ENCODE assay signal across 18 cellular contexts in the genomic region with DNA sequence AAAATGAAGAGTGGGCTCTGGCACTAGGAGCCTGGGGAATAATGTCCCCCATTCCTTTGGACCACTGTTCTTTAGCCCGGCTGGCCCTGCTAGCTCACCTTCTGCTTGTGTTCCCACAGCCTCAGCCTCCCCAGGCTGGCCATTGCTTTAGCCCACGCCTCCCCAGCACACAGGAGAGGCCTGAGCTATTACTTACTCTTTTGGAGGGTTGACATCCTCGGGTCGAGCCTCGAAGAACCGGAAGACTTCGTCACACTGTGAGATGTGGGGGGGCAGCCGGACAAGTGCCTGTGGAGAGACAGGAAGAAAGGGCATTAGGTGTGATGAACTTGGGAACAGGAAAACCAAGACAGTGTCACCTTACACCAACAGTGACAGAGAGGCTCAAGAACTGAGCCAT.
DNase-seq lines count a peak whose midpoint lies in the region; ATAC-seq, FAIRE-seq and TF ChIP-seq lines count a peak whose summit lies in the region.
"Had no signal": no experiment of that assay in that cellular context is flagged by ENCODE, and none has a peak within 500 bp of the region (broad histone marks: within the 10 kb centered on the region; RNA-seq: fewer than 3 reads in every experiment).

No MANE protein-coding gene starts in this region.

- no peak overlapping the region for H3K27ac Mint-ChIP-seq in chondrocyte (ENCODE audit: unreplicated experiment)
- peak overlapping the region; percentile 5 for H3K27ac Mint-ChIP-seq in type B pancreatic cell

- CTCF ChIA-PET in IMR-90 (lab: Yijun Ruan, JAX) = no interaction called here
- CTCF ChIA-PET in RWPE1 (lab: Yijun Ruan, JAX) = interaction anchor here (0.6 kb wide), 1 partner anchor 170 kb away, joined by 3 read pairs; no protein-coding TSS in a partner anchor

- no peak overlapping the region for H3K4me3 ChIP-seq in IMR-90 (ENCODE audit: insufficient read depth, low read depth, low read length)
- H3K4me3 ChIP-seq: GM23248 had no signal

- H3K23ac ChIP-seq in IMR-90 (ENCODE audit: low read depth, low read length) = no peak overlapping the region

- DNase-seq in IMR-90 (no peak), RWPE1 (ENCODE audit: low spot score) (no peak), chondrocyte (ENCODE audit: low spot score) (peak; percentile 58), type B pancreatic cell (ENCODE audit: extremely low spot score, unreplicated experiment) (no peak), frontal cortex (ENCODE audit: low spot score in 2 of 2) (no peak)
- DNase-seq: C1 segment of cervical spinal cord; Calu3; CD4-positive, alpha-beta memory T cell; COR-L47; DMS53; DMS79 treated with DMSO at 0.1 percent for 48 hours; GF-D8; GM23248; H7; HCEC 1CT had no signal

- H3K27me3 ChIP-seq in IMR-90 (ENCODE audit: control insufficient read depth, insufficient read depth, low read length) = no peaks in the 10 kb centered on the region

- no peak overlapping the region for H2BK5ac ChIP-seq in IMR-90 (ENCODE audit: low read depth, low read length, poor library complexity, severe bottlenecking)

- H4K20me1 ChIP-seq in IMR-90 (ENCODE audit: insufficient read depth, low read length) = no peaks in the 10 kb centered on the region

- H4K5ac ChIP-seq in IMR-90 (ENCODE audit: low read depth, low read length) = no peak overlapping the region

- no peak overlapping the region for H3K4ac ChIP-seq in IMR-90 (ENCODE audit: low read depth, low read length)

- H3K4me1 Mint-ChIP-seq in chondrocyte (ENCODE audit: low read depth) = peaks cover 6% of the 10 kb centered on the region
- peaks cover 14% of the 10 kb centered on the region for H3K4me1 Mint-ChIP-seq in type B pancreatic cell (ENCODE audit: unreplicated experiment)

- peak overlapping the region; percentile 33 for H2AK9ac ChIP-seq in IMR-90 (replicated peaks; ENCODE audit: low read depth, low read length, poor library complexity)

- no peak for TF ChIP-seq CTCF in IMR-90 (conservative IDR thresholded peaks at IDR 0.05; ENCODE audit: low read depth, low read length)
- TF ChIP-seq CTCF in RWPE1 (conservative IDR thresholded peaks at IDR 0.05; ENCODE audit: low read depth) = no peak
- TF ChIP-seq CTCF in chondrocyte (IDR thresholded peaks at IDR 0.05) = no peak
- no peak for TF ChIP-seq CTCF in type B pancreatic cell (conservative IDR thresholded peaks at IDR 0.05)

- no TSS peak for BruUV-seq in IMR-90 (replicated peaks; lab: Mats Ljungman, UMichigan)

- H2AFZ ChIP-seq in IMR-90 (replicated peaks; ENCODE audit: low read length, poor library complexity) = no peak overlapping the region
- H2AFZ ChIP-seq: GM23248 had no signal

- ATAC-seq in IMR-90 (ENCODE audit: low read depth) (no peak), HG03439 (IDR thresholded peaks at IDR 0.05; ENCODE audit: unreplicated experiment) (no peak)

- TF ChIP-seq RAD21 in IMR-90 (IDR thresholded peaks at IDR 0.05; ENCODE audit: low read length) = no peak

- intact Hi-C loops in IMR-90 (cut with micrococcal nuclease) = no loop called here

- H3K4me2 ChIP-seq in IMR-90 (ENCODE audit: low read depth, low read length) = no peak overlapping the region

- no peaks in the 10 kb centered on the region; a peak in 1 of 4 replicates for H3K79me1 ChIP-seq in IMR-90 (ENCODE audit: low read depth in 1 of 2, low read length in 2 of 2)

- H3K36me3 ChIP-seq in IMR-90 (ENCODE audit: control insufficient read depth, insufficient read depth, low read length) = peaks cover 7% of the 10 kb centered on the region; the same call in 1 of the 2 replicates

- no peak overlapping the region for H4K91ac ChIP-seq in IMR-90 (ENCODE audit: insufficient read depth, low read depth, low read length)

- H2AK5ac ChIP-seq in IMR-90 (ENCODE audit: low read depth, low read length) = no peak overlapping the region

- POLR2A ChIA-PET in IMR-90 (lab: Charles Lee; ENCODE audit: unreplicated experiment) (no interaction called here), RWPE1 (lab: Yijun Ruan, JAX; ENCODE audit: low non-redundant PET) (no interaction called here)

- no peak overlapping the region for H3K18ac ChIP-seq in IMR-90 (ENCODE audit: low read depth, low read length)

- no peak overlapping the region for H3K14ac ChIP-seq in IMR-90 (replicated peaks; ENCODE audit: low read depth, low read length)

- dilution Hi-C loops in IMR-90 (cut with HindIII; ENCODE audit: low sequenced_read_pairs, unreplicated experiment) = loop anchor here (25.0 kb wide), 1 partner anchor 138 kb away; a partner anchor contains a TSS

- FAIRE-seq in frontal cortex (lab: Jason Lieb, UNC) = no peak
- FAIRE-seq: GM12891, H1 had no signal

- peaks cover 5% of the 10 kb centered on the region for H3K27me3 Mint-ChIP-seq in chondrocyte (ENCODE audit: low read depth)
- H3K27me3 Mint-ChIP-seq in type B pancreatic cell = no peaks in the 10 kb centered on the region
- H3K27me3 Mint-ChIP-seq: CD4-positive, alpha-beta memory T cell had no signal

- no peak overlapping the region for H2BK20ac ChIP-seq in IMR-90 (ENCODE audit: low read depth, low read length)

- H3K9me3 ChIP-seq in IMR-90 (ENCODE audit: control insufficient read depth, insufficient read depth, low read length) = no peaks in the 10 kb centered on the region

- no peak for TF ChIP-seq POLR2A in IMR-90 (IDR thresholded peaks at IDR 0.05; ENCODE audit: low read depth, low read length)

- H3K27ac ChIP-seq in IMR-90 (ENCODE audit: insufficient read depth, low read length) = no peak overlapping the region
- H3K27ac ChIP-seq in RWPE1 = 0 out of 2 replicates have a peak overlapping the region, but pooled peaks have one; percentile 7
- H3K27ac ChIP-seq: GM23248 had no signal

- no peak overlapping the region for H2BK15ac ChIP-seq in IMR-90 (ENCODE audit: low read depth, low read length)

- H3K9me3 Mint-ChIP-seq in chondrocyte (ENCODE audit: low read depth) (no peaks in the 10 kb centered on the region), type B pancreatic cell (no peaks in the 10 kb centered on the region)
- H3K9me3 Mint-ChIP-seq: CD4-positive, alpha-beta memory T cell had no signal

- WGBS in IMR-90 (ENCODE audit: extremely low coverage in 2 of 2, insufficient read length in 1 of 2), 2 experiments = no CpG with 5 or more reads among the region's 8 CpGs

- in situ Hi-C loops in IMR-90 (cut with MboI; ENCODE audit: low sequenced_read_pairs) = loop anchor here (25.0 kb wide), 2 partner anchors 288 to 488 kb away; no protein-coding TSS in a partner anchor

- no peak overlapping the region for H2BK120ac ChIP-seq in IMR-90 (ENCODE audit: low read depth, low read length)

- no peak overlapping the region for H3K9ac ChIP-seq in IMR-90 (ENCODE audit: low read depth, low read length)
- H3K9ac ChIP-seq: GM23248 had no signal

- H3K36me3 Mint-ChIP-seq in chondrocyte (ENCODE audit: low read depth) (peaks cover 1% of the 10 kb centered on the region), type B pancreatic cell (peaks cover 13% of the 10 kb centered on the region)
- H3K36me3 Mint-ChIP-seq: CD4-positive, alpha-beta memory T cell had no signal

- no peak overlapping the region for H3K4me3 Mint-ChIP-seq in chondrocyte (ENCODE audit: unreplicated experiment)
- H3K4me3 Mint-ChIP-seq in type B pancreatic cell = no peak overlapping the region
- H3K4me3 Mint-ChIP-seq: CD4-positive, alpha-beta memory T cell had no signal

- peaks cover 14% of the 10 kb centered on the region for H3K4me1 ChIP-seq in IMR-90 (ENCODE audit: control insufficient read depth, insufficient read depth, low read length)

- no peak overlapping the region for H4K8ac ChIP-seq in IMR-90 (ENCODE audit: low read depth in 2 of 2, low read length in 2 of 2)

- 0 out of 2 replicates have a peak, but pooled peaks cover 9% of the 10 kb centered on the region for H3K9me1 ChIP-seq in IMR-90 (ENCODE audit: insufficient read depth, low read length)

- no peak overlapping the region for H3K56ac ChIP-seq in IMR-90 (ENCODE audit: extremely low read depth, insufficient read depth, low read length)

TF ChIP-seq in IMR-90, 13 proteins besides CTCF, POLR2A, EP300 and RAD21:
- TF ChIP-seq, protein P1, sequence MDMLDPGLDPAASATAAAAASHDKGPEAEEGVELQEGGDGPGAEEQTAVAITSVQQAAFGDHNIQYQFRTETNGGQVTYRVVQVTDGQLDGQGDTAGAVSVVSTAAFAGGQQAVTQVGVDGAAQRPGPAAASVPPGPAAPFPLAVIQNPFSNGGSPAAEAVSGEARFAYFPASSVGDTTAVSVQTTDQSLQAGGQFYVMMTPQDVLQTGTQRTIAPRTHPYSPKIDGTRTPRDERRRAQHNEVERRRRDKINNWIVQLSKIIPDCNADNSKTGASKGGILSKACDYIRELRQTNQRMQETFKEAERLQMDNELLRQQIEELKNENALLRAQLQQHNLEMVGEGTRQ (IDR thresholded peaks at IDR 0.05; ENCODE audit: low read depth, low read length) = no peak
- TF ChIP-seq CHD1 (IDR thresholded peaks at IDR 0.05; ENCODE audit: low read depth, low read length) (no peak), RFX5 (IDR thresholded peaks at IDR 0.05; ENCODE audit: low read depth, low read length) (no peak), RCOR1 (IDR thresholded peaks at IDR 0.05; ENCODE audit: insufficient replicate concordance, low read length) (no peak), MAFK (IDR thresholded peaks at IDR 0.05; ENCODE audit: low read depth, low read length) (no peak), FOS (IDR thresholded peaks at IDR 0.05; ENCODE audit: low read depth, low read length) (no peak), MXI1 (IDR thresholded peaks at IDR 0.05; ENCODE audit: borderline replicate concordance, low read depth, low read length) (no peak), BHLHE40 (IDR thresholded peaks at IDR 0.05; ENCODE audit: low read depth, low read length) (no peak), CEBPB (IDR thresholded peaks at IDR 0.05; ENCODE audit: low read depth, low read length) (no peak), NFE2L2 (IDR thresholded peaks at IDR 0.05; ENCODE audit: low read depth, low read length) (no peak), MAZ (IDR thresholded peaks at IDR 0.05; ENCODE audit: borderline replicate concordance, low read depth, low read length) (no peak), SMC3 (IDR thresholded peaks at IDR 0.05; ENCODE audit: low read depth, low read length) (no peak)
- TF ChIP-seq, protein P2, sequence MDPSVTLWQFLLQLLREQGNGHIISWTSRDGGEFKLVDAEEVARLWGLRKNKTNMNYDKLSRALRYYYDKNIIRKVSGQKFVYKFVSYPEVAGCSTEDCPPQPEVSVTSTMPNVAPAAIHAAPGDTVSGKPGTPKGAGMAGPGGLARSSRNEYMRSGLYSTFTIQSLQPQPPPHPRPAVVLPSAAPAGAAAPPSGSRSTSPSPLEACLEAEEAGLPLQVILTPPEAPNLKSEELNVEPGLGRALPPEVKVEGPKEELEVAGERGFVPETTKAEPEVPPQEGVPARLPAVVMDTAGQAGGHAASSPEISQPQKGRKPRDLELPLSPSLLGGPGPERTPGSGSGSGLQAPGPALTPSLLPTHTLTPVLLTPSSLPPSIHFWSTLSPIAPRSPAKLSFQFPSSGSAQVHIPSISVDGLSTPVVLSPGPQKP (IDR thresholded peaks at IDR 0.05; ENCODE audit: borderline replicate concordance, low read depth, low read length) = no peak
